In the genomic region with DNA sequence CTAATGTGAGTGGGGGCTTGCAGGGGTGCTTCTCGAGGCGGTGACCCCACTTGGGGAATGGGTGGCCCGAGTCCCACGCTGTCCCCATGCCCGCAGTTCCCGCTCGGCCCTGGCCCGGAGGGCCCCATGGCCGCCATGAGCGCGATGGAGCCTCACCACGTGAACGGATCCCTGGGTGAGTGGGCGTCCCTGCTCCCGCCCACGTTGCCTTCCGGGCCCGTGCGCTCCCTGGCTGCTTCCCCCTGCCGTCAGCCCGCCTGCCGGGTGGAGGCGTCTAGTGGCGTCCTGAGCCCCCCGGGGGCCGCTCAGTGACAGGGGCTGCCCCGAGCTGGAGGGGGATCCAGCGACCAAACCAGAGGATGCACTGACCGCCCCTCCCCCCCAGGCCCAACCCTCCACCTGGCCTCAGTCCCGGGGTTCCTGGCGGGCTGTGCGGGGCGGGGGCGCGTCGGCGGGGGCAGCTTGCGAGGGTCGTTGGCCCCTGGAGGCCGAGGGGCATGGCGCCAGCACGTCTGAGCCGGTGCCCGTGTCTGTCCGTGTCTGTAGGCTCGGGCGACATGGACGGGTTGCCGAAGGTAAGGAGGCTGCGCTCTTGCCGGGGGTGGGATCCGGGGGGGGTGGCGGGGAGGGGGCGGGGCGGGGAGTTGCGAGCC, we compare ENCODE assay signal across 8 cellular contexts. TPM values are rescaled to one million over a fixed set of nuclear protein-coding genes. Genes with fewer than 3 reads are reported as not detected.
DNase-seq lines count a peak whose midpoint lies in the region; ATAC-seq and TF ChIP-seq lines count a peak whose summit lies in the region.

No MANE protein-coding gene starts in this region.

- peaks cover 9% of the 10 kb centered on the region for H3K4me1 Mint-ChIP-seq in central memory CD8-positive, alpha-beta T cell
- H3K4me1 Mint-ChIP-seq in mesothelial cell of epicardium = peaks cover 37% of the 10 kb centered on the region
- H3K4me1 Mint-ChIP-seq in activated CD4-positive, alpha-beta memory T cell treated with anti-CD3 and anti-CD28 coated beads, Interleukin-2, amount 10 ng/mL, durations not matched to agents 7 days and 5 days = peaks cover 44% of the 10 kb centered on the region

- DNase-seq in BE2C (peak; percentile 81), H7 (peak; percentile 89), mesothelial cell of epicardium (ENCODE audit: low spot score in 2 of 2, unreplicated experiment in 2 of 2) (peak; percentile 62 to 74), SIG-M5 treated with dmso at 0.1 percent for 504 hours (lab: John Stamatoyannopoulos, UW; ENCODE audit: unreplicated experiment) (no peak)
- DNase-seq in central memory CD8-positive, alpha-beta T cell (ENCODE audit: low spot score in 2 of 2) = no peak
- DNase-seq in activated CD4-positive, alpha-beta memory T cell treated with anti-CD3 and anti-CD28 coated beads, Interleukin-2, amount 10 ng/mL, durations not matched to agents 7 days and 5 days = no peak

- peak overlapping the region; percentile 54 for H3K4me3 Mint-ChIP-seq in central memory CD8-positive, alpha-beta T cell
- peak overlapping the region; percentile 62 for H3K4me3 Mint-ChIP-seq in mesothelial cell of epicardium
- H3K4me3 Mint-ChIP-seq in activated CD4-positive, alpha-beta memory T cell treated with anti-CD3 and anti-CD28 coated beads, Interleukin-2, amount 10 ng/mL, durations not matched to agents 7 days and 5 days = no peak overlapping the region

- H3K27me3 Mint-ChIP-seq in central memory CD8-positive, alpha-beta T cell = no peaks in the 10 kb centered on the region
- no peaks in the 10 kb centered on the region for H3K27me3 Mint-ChIP-seq in mesothelial cell of epicardium (ENCODE audit: low read depth)
- H3K27me3 Mint-ChIP-seq in activated CD4-positive, alpha-beta memory T cell treated with anti-CD3 and anti-CD28 coated beads, Interleukin-2, amount 10 ng/mL, durations not matched to agents 7 days and 5 days = no peaks in the 10 kb centered on the region

- peak overlapping the region; percentile 59 for H3K4me3 ChIP-seq in BE2C (ENCODE audit: low read depth, low read length)
- peak overlapping the region; percentile 53 for H3K4me3 ChIP-seq in H7 (ENCODE audit: insufficient read depth, low read depth, low read length)

- peaks cover 41% of the 10 kb centered on the region for H3K4me1 ChIP-seq in BE2C

- H3K27me3 ChIP-seq in BE2C (no peaks in the 10 kb centered on the region), H7 (ENCODE audit: control insufficient read depth, insufficient read depth, low read length) (no peaks in the 10 kb centered on the region)

- H3K9me3 Mint-ChIP-seq in central memory CD8-positive, alpha-beta T cell = no peaks in the 10 kb centered on the region
- H3K9me3 Mint-ChIP-seq in mesothelial cell of epicardium = no peaks in the 10 kb centered on the region
- H3K9me3 Mint-ChIP-seq in activated CD4-positive, alpha-beta memory T cell treated with anti-CD3 and anti-CD28 coated beads, Interleukin-2, amount 10 ng/mL, durations not matched to agents 7 days and 5 days = no peaks in the 10 kb centered on the region

- H3K36me3 Mint-ChIP-seq in central memory CD8-positive, alpha-beta T cell (ENCODE audit: insufficient read depth) = peaks cover 25% of the 10 kb centered on the region
- H3K36me3 Mint-ChIP-seq in mesothelial cell of epicardium = peaks cover 2% of the 10 kb centered on the region
- peaks cover 28% of the 10 kb centered on the region for H3K36me3 Mint-ChIP-seq in activated CD4-positive, alpha-beta memory T cell treated with anti-CD3 and anti-CD28 coated beads, Interleukin-2, amount 10 ng/mL, durations not matched to agents 7 days and 5 days (ENCODE audit: low read depth)

- CTCF ChIA-PET in activated CD4-positive, alpha-beta memory T cell treated with anti-CD3 and anti-CD28 coated beads, Interleukin-2, amount 10 ng/mL, durations not matched to agents 7 days and 5 days (lab: Charles Lee) = no interaction called here

- H3K36me3 ChIP-seq in BE2C (peaks cover 33% of the 10 kb centered on the region), H7 (replicated peaks; ENCODE audit: control insufficient read depth, insufficient read depth, low read length) (peaks cover 9% of the 10 kb centered on the region)

- POLR2A ChIA-PET in activated CD4-positive, alpha-beta memory T cell treated with anti-CD3 and anti-CD28 coated beads, Interleukin-2, amount 10 ng/mL, durations not matched to agents 7 days and 5 days (lab: Charles Lee) = interaction anchor here (1.5 to 3.2 kb wide), 2 partner anchors 10 to 14 kb away, joined by 5 to 17 read pairs; partner anchors contain the start of gene SSBP4

- H3K9me3 ChIP-seq in BE2C = no peaks in the 10 kb centered on the region

- no peak overlapping the region for H3K27ac Mint-ChIP-seq in central memory CD8-positive, alpha-beta T cell (ENCODE audit: low read depth)
- peak overlapping the region; percentile 79 for H3K27ac Mint-ChIP-seq in mesothelial cell of epicardium
- no peak overlapping the region for H3K27ac Mint-ChIP-seq in activated CD4-positive, alpha-beta memory T cell treated with anti-CD3 and anti-CD28 coated beads, Interleukin-2, amount 10 ng/mL, durations not matched to agents 7 days and 5 days

- no peak for ATAC-seq in central memory CD8-positive, alpha-beta T cell (replicated peaks; ENCODE audit: extremely low read depth, poor library complexity, severe bottlenecking)
- ATAC-seq in GM21423 (IDR thresholded peaks at IDR 0.05; ENCODE audit: unreplicated experiment) = no peak
- no peak for ATAC-seq in GM21515 (IDR thresholded peaks at IDR 0.05; ENCODE audit: unreplicated experiment)

- no peak for TF ChIP-seq CTCF in BE2C (IDR thresholded peaks at IDR 0.05; ENCODE audit: low read depth, low read length)
- TF ChIP-seq CTCF in mesothelial cell of epicardium (IDR thresholded peaks at IDR 0.05; ENCODE audit: unreplicated experiment) = no peak

RNA-seq across cellular contexts. Expression of gene ISYNA1, which starts 4.8 kb away (rescaled TPM):
- 156 TPM for polyA plus RNA-seq in BE2C (2012; ENCODE audit: insufficient read depth, insufficient read length, low read depth)
- 183 and 212 TPM in 2 replicates for total RNA-seq in H7 (2014; rRNA removed; shearing (Covaris generic))
- total RNA-seq in mesothelial cell of epicardium = 795 to 833 TPM (median 826 TPM) in 3 replicates
- total RNA-seq in activated CD4-positive, alpha-beta memory T cell treated with anti-CD3 and anti-CD28 coated beads, Interleukin-2, amount 10 ng/mL, durations not matched to agents 7 days and 5 days = 10 to 100 TPM; 16.7 to 18.0 TPM

RNA-seq across cellular contexts. Expression of gene SSBP4, which starts 14.0 kb away (rescaled TPM):
- 467 TPM for polyA plus RNA-seq in BE2C (2012; ENCODE audit: insufficient read depth, insufficient read length, low read depth)
- 91.1 and 134 TPM in 2 replicates for total RNA-seq in H7 (2014; rRNA removed; shearing (Covaris generic))
- total RNA-seq in mesothelial cell of epicardium = 120 to 123 TPM (median 121 TPM) in 3 replicates
- total RNA-seq in activated CD4-positive, alpha-beta memory T cell treated with anti-CD3 and anti-CD28 coated beads, Interleukin-2, amount 10 ng/mL, durations not matched to agents 7 days and 5 days = 100 to 1,000 TPM; 140 to 153 TPM

RNA-seq across cellular contexts. Expression of gene LRRC25, which starts 35.7 kb away (rescaled TPM):
- not detected for polyA plus RNA-seq in BE2C (2012; ENCODE audit: insufficient read depth, insufficient read length, low read depth)
- total RNA-seq in H7 (2014; rRNA removed; shearing (Covaris generic)) = 0.76 TPM in 1 of 2 replicates, not detected in the other
- total RNA-seq in mesothelial cell of epicardium = 0.18 to 0.29 TPM in 2 of 3 replicates, not detected in the other
- total RNA-seq in activated CD4-positive, alpha-beta memory T cell treated with anti-CD3 and anti-CD28 coated beads, Interleukin-2, amount 10 ng/mL, durations not matched to agents 7 days and 5 days = not detected

RNA-seq across cellular contexts. Expression of gene GDF15, which starts 47.2 kb away (rescaled TPM):
- 492 TPM for polyA plus RNA-seq in BE2C (2012; ENCODE audit: insufficient read depth, insufficient read length, low read depth)
- total RNA-seq in H7 (2014; rRNA removed; shearing (Covaris generic)) = 0.30 and 1.4 TPM in 2 replicates
- 3.2 to 4.7 TPM (median 3.9 TPM) in 3 replicates for total RNA-seq in mesothelial cell of epicardium
- total RNA-seq in activated CD4-positive, alpha-beta memory T cell treated with anti-CD3 and anti-CD28 coated beads, Interleukin-2, amount 10 ng/mL, durations not matched to agents 7 days and 5 days = not detected

Comparison
In these comparisons a context has a peak if more than half of its experiments do, and no peak if none do; other contexts are left out.
1. DNase-seq: peak in BE2C (single experiment), H7 (single experiment) and mesothelial cell of epicardium (2 of 2); none in central memory CD8-positive, alpha-beta T cell (0 of 2), activated CD4-positive, alpha-beta memory T cell treated with anti-CD3 and anti-CD28 coated beads, Interleukin-2, amount 10 ng/mL, durations not matched to agents 7 days and 5 days (single experiment) and SIG-M5 treated with dmso at 0.1 percent for 504 hours (single experiment).